Comparison of ENCODE assay signal across 8 cellular contexts in the genomic region with DNA sequence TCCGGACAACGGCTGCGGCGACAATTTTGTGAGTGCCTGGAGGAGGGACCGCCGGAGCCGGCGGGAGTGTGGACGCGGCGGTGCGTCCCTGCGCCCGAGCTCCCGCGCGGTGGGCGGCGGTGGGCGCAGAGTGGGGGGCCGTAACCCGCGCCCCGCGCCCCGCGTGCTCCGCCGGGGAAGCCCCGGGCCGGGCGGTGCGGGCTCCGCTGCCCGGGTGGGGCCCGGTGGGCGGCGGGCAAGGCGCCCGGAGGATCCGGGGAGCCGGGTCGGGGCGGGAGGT. TPM values are rescaled to one million over a fixed set of nuclear protein-coding genes. Genes with fewer than 3 reads are reported as not detected.
DNase-seq lines count a peak whose midpoint lies in the region; ATAC-seq and TF ChIP-seq lines count a peak whose summit lies in the region.

No MANE protein-coding gene starts in this region.

- no peak for TF ChIP-seq POLR2A in body of pancreas (IDR thresholded peaks at IDR 0.05)

- WGBS in body of pancreas, 2 donors = 0% methylated on average over 43 of the region's 44 CpGs; no CpG with 5 or more reads in 1 of the 2 donors

- H3K27ac ChIP-seq in body of pancreas = peak overlapping the region; percentile 63 to 88 (median 82)
- peak overlapping the region; percentile 74 to 84 for H3K27ac ChIP-seq in mucosa of rectum (ENCODE audit: low read depth in 2 of 2, low read length in 2 of 2)

- ATAC-seq in HG03097 (IDR thresholded peaks at IDR 0.05; ENCODE audit: low FRiP score, unreplicated experiment) (peak; percentile 17), body of pancreas (no peak), GM21390 (IDR thresholded peaks at IDR 0.05; ENCODE audit: unreplicated experiment) (no peak), GM18909 (IDR thresholded peaks at IDR 0.05; ENCODE audit: poor library complexity, unreplicated experiment) (no peak)

- no peaks in the 10 kb centered on the region for H3K27me3 ChIP-seq in body of pancreas
- no peaks in the 10 kb centered on the region for H3K27me3 ChIP-seq in mucosa of rectum (ENCODE audit: control insufficient read depth in 2 of 2, insufficient read depth in 2 of 2, low read length in 2 of 2)

- DNase-seq in CD1c-positive myeloid dendritic cell (ENCODE audit: extremely low spot score) (peak; percentile 29), body of pancreas (no peak)
- DNase-seq in stimulated activated CD4-positive, alpha-beta T cell treated with anti-CD3 and anti-CD28 coated beads, Interleukin-2, amount 100 ng/mL, for 48 hours = no peak
- no peak for DNase-seq in activated CD4-positive, alpha-beta T cell treated with anti-CD3 and anti-CD28 coated beads for 1 hour

- intact Hi-C loops in body of pancreas (cut with DNase I) = no loop called here

- H3K9me3 ChIP-seq in body of pancreas = no peaks in the 10 kb centered on the region
- no peaks in the 10 kb centered on the region for H3K9me3 ChIP-seq in mucosa of rectum (ENCODE audit: control insufficient read depth in 2 of 2, low read length in 2 of 2)

- peak overlapping the region; percentile 88 to 90 for H3K9ac ChIP-seq in mucosa of rectum (ENCODE audit: low read depth in 1 of 2, low read length in 2 of 2)

- H3K36me3 ChIP-seq in body of pancreas (replicated peaks in 1 of 2; ENCODE audit: insufficient read depth in 1 of 2, low read depth in 2 of 2) = no peaks in the 10 kb centered on the region
- H3K36me3 ChIP-seq in mucosa of rectum (ENCODE audit: control insufficient read depth in 2 of 2, insufficient read depth in 2 of 2, low read length in 2 of 2) = no peaks in the 10 kb centered on the region

- H3K4me1 ChIP-seq in body of pancreas = peaks cover 8% of the 10 kb centered on the region
- H3K4me1 ChIP-seq in mucosa of rectum (ENCODE audit: control insufficient read depth in 2 of 2, insufficient read depth in 2 of 2, low read length in 2 of 2) = peaks cover 3 to 12% of the 10 kb centered on the region in 2 donors

- H3K4me3 ChIP-seq in body of pancreas (peak overlapping the region; percentile 28 to 87), mucosa of rectum (ENCODE audit: low read length in 2 of 2) (peak overlapping the region; percentile 90 to 91)

- no peak for TF ChIP-seq CTCF in body of pancreas (IDR thresholded peaks at IDR 0.05)

RNA-seq across cellular contexts. Expression of a gene that starts 0.4 kb away (rescaled TPM):
- 10 to 100 TPM; 19.8 to 34.5 TPM for total RNA-seq in body of pancreas
